Comparison of ENCODE assay signal across 15 cellular contexts in the genomic region with DNA sequence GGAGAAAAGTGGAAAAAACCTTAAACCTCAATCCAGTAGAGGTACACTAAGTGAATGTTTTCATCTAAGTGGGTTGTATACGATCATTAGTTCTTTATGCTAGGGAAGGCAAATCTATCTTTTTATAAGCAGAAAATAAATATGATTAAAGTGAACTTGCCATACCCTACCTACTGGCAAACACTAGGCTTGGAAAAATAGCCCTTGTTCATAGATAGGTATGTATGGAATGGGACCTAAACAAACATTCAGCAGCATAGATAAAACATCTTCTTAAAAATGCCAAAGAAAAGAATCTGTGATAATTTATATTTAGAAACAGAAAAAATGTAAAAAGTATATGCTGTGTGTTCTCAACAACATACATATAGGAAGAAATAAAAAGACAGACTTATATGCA. TPM values are rescaled to one million over a fixed set of nuclear protein-coding genes. Genes with fewer than 3 reads are reported as not detected.
DNase-seq lines count a peak whose midpoint lies in the region; ATAC-seq and TF ChIP-seq lines count a peak whose summit lies in the region.
"Had no signal": no experiment of that assay in that cellular context is flagged by ENCODE, and none has a peak within 500 bp of the region (broad histone marks: within the 10 kb centered on the region; RNA-seq: fewer than 3 reads in every experiment).

No MANE protein-coding gene starts in this region.

- H4K20me1 ChIP-seq in SK-N-SH (ENCODE audit: insufficient read depth) (no peaks in the 10 kb centered on the region; the same call in 1 of the 2 replicates), PC-3 (ENCODE audit: low read length) (no peaks in the 10 kb centered on the region)

- no peak for TF ChIP-seq EP300 in SK-N-SH (IDR thresholded peaks at IDR 0.05; ENCODE audit: borderline replicate concordance in 1 of 2, low read depth in 1 of 2, low read length in 1 of 2)

- no peak overlapping the region for H3K4me3 ChIP-seq in SK-N-SH (ENCODE audit: low read depth in 2 of 2, low read length in 1 of 2)
- H3K4me3 ChIP-seq in PC-3 (ENCODE audit: low read length), result no peak overlapping the region
- H3K4me3 ChIP-seq: BLaER1 had no signal

- H3K27ac ChIP-seq in SK-N-SH (ENCODE audit: low read depth in 2 of 2, low read length in 1 of 2) (peak overlapping the region in 1 of 2 experiments; percentile 9; a peak in 1 of 4 replicates), PC-3 (ENCODE audit: low read length) (no peak overlapping the region)
- H3K27ac ChIP-seq: 22Rv1, BLaER1 had no signal

- H3F3A ChIP-seq in SK-N-SH (replicated peaks; ENCODE audit: insufficient read depth) (peaks cover 21% of the 10 kb centered on the region), PC-3 (ENCODE audit: low read length, unreplicated experiment) (no peaks in the 10 kb centered on the region)

- H3K4me1 ChIP-seq in SK-N-SH (ENCODE audit: control insufficient read depth in 1 of 2, insufficient read depth in 2 of 2, low read depth in 1 of 2, low read length in 1 of 2) (no peaks in the 10 kb centered on the region; a peak in 2 of 4 replicates), PC-3 (ENCODE audit: insufficient read depth, low read length) (peaks cover 36% of the 10 kb centered on the region)

- H3K27ac Mint-ChIP-seq in chondrocyte (ENCODE audit: unreplicated experiment), result peak overlapping the region; percentile 32
- H3K27ac Mint-ChIP-seq in effector memory CD8-positive, alpha-beta T cell, result no peak overlapping the region

- DNase-seq in SK-N-SH (no peak), PC-3 (peak; percentile 35), chondrocyte (ENCODE audit: low spot score) (no peak), left lobe of liver (ENCODE audit: low spot score) (no peak), amygdala (lab: John Stamatoyannopoulos, UW) (no peak), NCI-H1048 (lab: John Stamatoyannopoulos, UW) (no peak)
- DNase-seq in effector memory CD8-positive, alpha-beta T cell, result no peak
- DNase-seq: AML-193; CD8-positive, alpha-beta memory T cell; DMS 273 treated with DMSO at 0.1 percent for 48 hours; HCEC 1CT; KBM-7 had no signal

- POLR2A ChIA-PET in SK-N-SH (lab: Yijun Ruan, JAX) (interaction anchor here (0.6 kb wide), 1 partner anchor 1811 kb away, joined by 3 read pairs; no protein-coding TSS in a partner anchor), PC-3 (lab: Charles Lee; ENCODE audit: unreplicated experiment) (no interaction called here)

- peak; percentile 65 for ATAC-seq in SK-N-SH treated with all-trans-retinoic acid at 6 μM for 48 hours
- ATAC-seq in PC-3, result peak; percentile 53
- no peak for ATAC-seq in left lobe of liver
- ATAC-seq in effector memory CD8-positive, alpha-beta T cell (replicated peaks), result no peak

- no peak overlapping the region for H2AFZ ChIP-seq in SK-N-SH (ENCODE audit: low read depth)
- H2AFZ ChIP-seq in PC-3 (ENCODE audit: low read length), result no peak overlapping the region

- H3K9ac ChIP-seq in SK-N-SH (no peak overlapping the region), PC-3 (ENCODE audit: low read length) (no peak overlapping the region)
- H3K9ac ChIP-seq: BLaER1 had no signal

- H3K27me3 Mint-ChIP-seq in chondrocyte (ENCODE audit: low read depth), result no peaks in the 10 kb centered on the region
- H3K27me3 Mint-ChIP-seq in effector memory CD8-positive, alpha-beta T cell, result no peaks in the 10 kb centered on the region
- H3K27me3 Mint-ChIP-seq: CD8-positive, alpha-beta memory T cell had no signal

- H3K9me3 Mint-ChIP-seq in chondrocyte (ENCODE audit: low read depth), result peaks cover 10% of the 10 kb centered on the region
- H3K9me3 Mint-ChIP-seq in effector memory CD8-positive, alpha-beta T cell, result no peaks in the 10 kb centered on the region

- intact Hi-C loops in PC-3 (cut with micrococcal nuclease), result no loop called here

- H3K36me3 ChIP-seq in SK-N-SH (replicated peaks in 1 of 2; ENCODE audit: control insufficient read depth in 1 of 2, insufficient read depth in 2 of 2, low read length in 1 of 2) (peaks cover 5 to 29% of the 10 kb centered on the region in 2 experiments), PC-3 (ENCODE audit: low read depth, low read length) (peaks cover 10% of the 10 kb centered on the region)

- 86% methylated on average over 1 of the region's 1 CpG for WGBS in SK-N-SH (ENCODE audit: low lambda C conversion rate)

- CTCF ChIA-PET in SK-N-SH (lab: Yijun Ruan, JAX), result no interaction called here
- CTCF ChIA-PET in PC-3 (lab: Charles Lee), result no interaction called here

- BruUV-seq in PC-3 (replicated peaks; lab: Mats Ljungman, UMichigan), result no TSS peak

- peaks cover 4% of the 10 kb centered on the region; the same call in 1 of the 2 replicates for H3K9me3 ChIP-seq in SK-N-SH
- H3K9me3 ChIP-seq in PC-3 (ENCODE audit: low read length), result no peaks in the 10 kb centered on the region

- no peak overlapping the region for H3K4me2 ChIP-seq in SK-N-SH
- H3K4me2 ChIP-seq in PC-3 (ENCODE audit: low read length), result 0 out of 2 replicates have a peak overlapping the region, but pooled peaks have one; percentile 7
- H3K4me2 ChIP-seq: BLaER1 had no signal

- H3K79me2 ChIP-seq in SK-N-SH (ENCODE audit: insufficient read depth) (peaks cover 66% of the 10 kb centered on the region), PC-3 (ENCODE audit: low read length) (peaks cover 54% of the 10 kb centered on the region)

- peaks cover 60% of the 10 kb centered on the region for H3K4me1 Mint-ChIP-seq in chondrocyte (ENCODE audit: low read depth)
- peaks cover 17 to 23% of the 10 kb centered on the region in 2 donors for H3K4me1 Mint-ChIP-seq in effector memory CD8-positive, alpha-beta T cell (ENCODE audit: low read depth in 2 of 2)

- peaks cover 9% of the 10 kb centered on the region for H3K36me3 Mint-ChIP-seq in chondrocyte (ENCODE audit: low read depth)
- H3K36me3 Mint-ChIP-seq in effector memory CD8-positive, alpha-beta T cell (ENCODE audit: insufficient read depth), result peaks cover 23% of the 10 kb centered on the region

- H3K4me3 Mint-ChIP-seq in chondrocyte (ENCODE audit: unreplicated experiment), result no peak overlapping the region
- no peak overlapping the region for H3K4me3 Mint-ChIP-seq in effector memory CD8-positive, alpha-beta T cell
- H3K4me3 Mint-ChIP-seq: CD8-positive, alpha-beta memory T cell had no signal

- no peaks in the 10 kb centered on the region for H3K27me3 ChIP-seq in SK-N-SH (ENCODE audit: insufficient read depth)
- H3K27me3 ChIP-seq in PC-3 (ENCODE audit: low read length), result no peaks in the 10 kb centered on the region
- H3K27me3 ChIP-seq: BLaER1 had no signal

- H3K9me2 ChIP-seq in SK-N-SH (no peaks in the 10 kb centered on the region), PC-3 (replicated peaks; ENCODE audit: low read length) (no peaks in the 10 kb centered on the region)

- TF ChIP-seq CTCF in SK-N-SH (IDR thresholded peaks at IDR 0.05), result no peak
- TF ChIP-seq CTCF in PC-3 (conservative IDR thresholded peaks at IDR 0.05; ENCODE audit: low read depth, low read length), result no peak
- no peak for TF ChIP-seq CTCF in chondrocyte (IDR thresholded peaks at IDR 0.05)

- no peak for TF ChIP-seq RAD21 in SK-N-SH (IDR thresholded peaks at IDR 0.05; ENCODE audit: low read length)

TF ChIP-seq in SK-N-SH treated with all-trans-retinoic acid at 6 μM for 48 hours, 23 proteins besides CTCF, POLR2A, EP300 and RAD21 (continues in another document):
- TF ChIP-seq OSR1 (CRISPR knock-in tag; IDR thresholded peaks at IDR 0.05) (no peak), GLIS3 (CRISPR knock-in tag; IDR thresholded peaks at IDR 0.05) (no peak), BACH2 (CRISPR knock-in tag; IDR thresholded peaks at IDR 0.05; ENCODE audit: borderline replicate concordance) (no peak), ZNF70 (CRISPR knock-in tag; IDR thresholded peaks at IDR 0.05) (no peak), ZFP30 (CRISPR knock-in tag; IDR thresholded peaks at IDR 0.05) (no peak)

TF ChIP-seq in SK-N-SH, 30 proteins besides CTCF, POLR2A, EP300 and RAD21 (continues in another document):
- TF ChIP-seq ELF1 (IDR thresholded peaks at IDR 0.05) (no peak), JUND (IDR thresholded peaks at IDR 0.05) (no peak), USF1 (IDR thresholded peaks at IDR 0.05; ENCODE audit: borderline replicate concordance, low read depth) (no peak), MAX (IDR thresholded peaks at IDR 0.05; ENCODE audit: low read depth) (no peak), RCOR1 (IDR thresholded peaks at IDR 0.05; ENCODE audit: low read length) (no peak), RXRA (IDR thresholded peaks at IDR 0.05; ENCODE audit: borderline replicate concordance, low read depth) (no peak)

RNA-seq across cellular contexts. Expression of gene REV3L, which starts 18.8 kb away (rescaled TPM):
- 7.3 and 8.6 TPM in 2 replicates for polyA plus RNA-seq in SK-N-SH (2012; rRNA removed)
- 8.9 and 9.8 TPM in 2 replicates for polyA plus RNA-seq in SK-N-SH (2012; cell fraction: cytosol; rRNA removed)
- 7.5 and 16.7 TPM in 2 replicates for polyA plus RNA-seq in SK-N-SH (2012; cell fraction: nucleus; rRNA removed)
- total RNA-seq in PC-3 (2014; rRNA removed) (13.9 and 25.3 TPM in 2 replicates), chondrocyte (38.0 to 60.1 TPM (median 38.0 TPM) in 3 replicates), left lobe of liver (11.7 TPM)

Comparison
In these comparisons a context has a peak if more than half of its experiments do, and no peak if none do; other contexts are left out.
1. ATAC-seq: peak in SK-N-SH treated with all-trans-retinoic acid at 6 μM for 48 hours (single experiment) and PC-3 (single experiment); none in left lobe of liver (single experiment) and effector memory CD8-positive, alpha-beta T cell (single experiment).